8 cellular contexts compared by ENCODE assay signal in the genomic region with DNA sequence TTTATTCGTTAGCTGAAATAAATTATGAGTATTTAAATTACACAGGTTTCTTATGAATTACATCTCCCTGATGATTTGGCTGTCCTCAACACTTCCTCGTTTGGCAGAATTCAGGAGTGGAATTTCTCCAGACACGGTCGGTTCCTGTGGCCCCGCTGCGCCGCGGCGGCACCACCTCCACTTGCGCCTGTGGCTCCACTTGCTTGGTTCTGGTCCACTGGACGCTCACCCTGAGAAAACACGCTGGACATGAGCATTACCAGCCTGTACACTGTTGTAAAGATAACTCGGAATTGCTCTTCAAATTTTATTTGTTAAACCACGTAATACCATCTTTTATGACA.
DNase-seq lines count a peak whose midpoint lies in the region; ATAC-seq and TF ChIP-seq lines count a peak whose summit lies in the region.

No MANE protein-coding gene starts in this region.

- intact Hi-C loops in left ventricle myocardium inferior (cut with micrococcal nuclease): no loop called here

- no peaks in the 10 kb centered on the region for H3K9me3 ChIP-seq in WERI-Rb-1 (ENCODE audit: severe bottlenecking)
- no peaks in the 10 kb centered on the region for H3K9me3 ChIP-seq in left ventricle myocardium inferior (replicated peaks)

- H3K27me3 ChIP-seq in WERI-Rb-1 (ENCODE audit: insufficient read depth, low read depth, severe bottlenecking) (no peaks in the 10 kb centered on the region), left ventricle myocardium inferior (ENCODE audit: low read depth) (no peaks in the 10 kb centered on the region)

- no peak overlapping the region for H3K27ac ChIP-seq in WERI-Rb-1
- H3K27ac ChIP-seq in left ventricle myocardium inferior (replicated peaks): peak overlapping the region; percentile 76
- H3K27ac ChIP-seq in skin epidermis: peak overlapping the region in 7 of 21 experiments; percentile 11 to 87 (median 59)

- DNase-seq in WERI-Rb-1 (no peak), left ventricle myocardium inferior (peak; percentile 23), AG08395 (ENCODE audit: low spot score) (no peak), COR-L47 (lab: John Stamatoyannopoulos, UW) (no peak)
- DNase-seq in effector CD8-positive, alpha-beta T cell (lab: John Stamatoyannopoulos, UW): no peak

- no peak for TF ChIP-seq CTCF in WERI-Rb-1 (IDR thresholded peaks at IDR 0.05; ENCODE audit: low read depth, low read length)
- TF ChIP-seq CTCF in left ventricle myocardium inferior (IDR thresholded peaks at IDR 0.05; ENCODE audit: borderline replicate concordance): no peak

- H3K36me3 ChIP-seq in WERI-Rb-1: peaks cover 3% of the 10 kb centered on the region
- peaks cover 8% of the 10 kb centered on the region for H3K36me3 ChIP-seq in left ventricle myocardium inferior

- ATAC-seq in GM18909 (IDR thresholded peaks at IDR 0.05; ENCODE audit: poor library complexity, unreplicated experiment) (peak; percentile 37), HG02884 (IDR thresholded peaks at IDR 0.05; ENCODE audit: unreplicated experiment) (peak; percentile 23)

- peaks cover 30% of the 10 kb centered on the region for H3K4me1 ChIP-seq in left ventricle myocardium inferior

- H3K4me3 ChIP-seq in WERI-Rb-1 (ENCODE audit: low read depth, low read length): peak overlapping the region; percentile 95
- H3K4me3 ChIP-seq in left ventricle myocardium inferior: peak overlapping the region; percentile 81
- H3K4me3 ChIP-seq in skin epidermis: peak overlapping the region; percentile 58 to 86 (median 80)
